ENCODE assay signal across 29 cellular contexts in the genomic region with DNA sequence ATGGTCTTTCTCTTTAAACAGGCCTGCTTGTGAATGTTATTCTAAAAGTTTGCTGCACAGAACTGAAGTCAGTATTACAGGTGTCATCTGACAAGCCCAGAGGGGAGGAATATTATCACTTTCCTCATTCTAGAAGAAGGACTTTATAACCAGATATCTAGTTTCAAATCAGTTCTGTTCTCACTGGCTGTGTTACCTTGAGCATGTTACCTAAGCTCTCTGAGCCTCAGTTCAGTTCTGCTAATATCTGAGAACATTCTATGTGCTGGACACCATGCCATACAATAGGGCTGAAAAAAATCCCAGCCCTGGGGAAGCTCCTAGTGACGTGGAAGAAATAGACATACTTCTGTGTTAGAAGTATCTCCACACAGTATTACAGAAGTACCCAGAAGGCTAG.
"Had no signal": no experiment of that assay in that cellular context is flagged by ENCODE, and none has a peak within 500 bp of the region (broad histone marks: within the 10 kb centered on the region; RNA-seq: fewer than 3 reads in every experiment).

No MANE protein-coding gene starts in this region.

- H3K4me1 Mint-ChIP-seq: endodermal cell had no signal

- H3K9me3 ChIP-seq: colonic mucosa, esophagus muscularis mucosa, esophagus squamous epithelium, gastrocnemius medialis, gastroesophageal sphincter, heart left ventricle, heart right ventricle had no signal

- ATAC-seq: effector memory CD8-positive, alpha-beta T cell; esophagus mucosa; foreskin keratinocyte; gastrocnemius medialis; gastroesophageal sphincter; heart left ventricle; heart right ventricle had no signal

- H3K4me3 Mint-ChIP-seq: dendritic cell treated with granulocyte-macrophage colony-stimulating factor and Interleukin-4, amounts not matched to agents 40 ng/mL and 50 ng/mL, for 4 days; effector memory CD8-positive, alpha-beta T cell; endodermal cell had no signal

- DNase-seq: colonic mucosa; cortex of kidney; dermis blood vessel endothelial cell; dorsolateral prefrontal cortex; effector CD4-positive, alpha-beta T cell; effector CD8-positive, alpha-beta T cell; effector memory CD4-positive, alpha-beta T cell; effector memory CD8-positive, alpha-beta T cell; endodermal cell; erythroblast; esophagus squamous epithelium; foreskin fibroblast; foreskin keratinocyte; foreskin melanocyte; gastrocnemius medialis; glutamatergic neuron; head of caudate nucleus; heart left ventricle; heart right ventricle had no signal

- H3K27me3 ChIP-seq: colonic mucosa, dorsolateral prefrontal cortex, esophagus muscularis mucosa, esophagus squamous epithelium, foreskin keratinocyte, gastrocnemius medialis, gastroesophageal sphincter, heart left ventricle, heart right ventricle had no signal

- H3K4me3 ChIP-seq: colonic mucosa, coronary artery, dorsolateral prefrontal cortex, esophagus muscularis mucosa, esophagus squamous epithelium, gastrocnemius medialis, gastroesophageal sphincter, heart left ventricle, heart right ventricle had no signal

- H3K27me3 Mint-ChIP-seq: dendritic cell treated with granulocyte-macrophage colony-stimulating factor and Interleukin-4, amounts not matched to agents 40 ng/mL and 50 ng/mL, for 4 days had no signal

- H3K4me1 ChIP-seq: colonic mucosa, esophagus muscularis mucosa, esophagus squamous epithelium, foreskin keratinocyte, gastroesophageal sphincter, heart left ventricle had no signal

- H3K27ac ChIP-seq: colonic mucosa, coronary artery, dorsolateral prefrontal cortex, epithelial cell of prostate, esophagus muscularis mucosa, esophagus squamous epithelium, foreskin keratinocyte, gastrocnemius medialis, gastroesophageal sphincter, heart left ventricle, heart right ventricle had no signal

- FAIRE-seq: colon, endometrium, endothelial cell of umbilical vein, frontal cortex had no signal

- H3K36me3 ChIP-seq: colonic mucosa, esophagus squamous epithelium, gastrocnemius medialis, gastroesophageal sphincter had no signal

- H3K27ac Mint-ChIP-seq: dendritic cell treated with granulocyte-macrophage colony-stimulating factor and Interleukin-4, amounts not matched to agents 40 ng/mL and 50 ng/mL, for 4 days; effector memory CD8-positive, alpha-beta T cell; endodermal cell had no signal

- H3K9me3 Mint-ChIP-seq: dendritic cell treated with granulocyte-macrophage colony-stimulating factor and Interleukin-4, amounts not matched to agents 40 ng/mL and 50 ng/mL, for 4 days; effector memory CD8-positive, alpha-beta T cell; endodermal cell had no signal
